13 cellular contexts compared by ENCODE assay signal in genomic region chr5:149238540-149238939, GRCh38. TPM values are rescaled to one million over a fixed set of nuclear protein-coding genes. Genes with fewer than 3 reads are reported as not detected.
DNase-seq lines count a peak whose midpoint lies in the region; ATAC-seq and TF ChIP-seq lines count a peak whose summit lies in the region.
"Had no signal": no experiment of that assay in that cellular context is flagged by ENCODE, and none has a peak within 500 bp of the region (broad histone marks: within the 10 kb centered on the region; RNA-seq: fewer than 3 reads in every experiment).

No MANE protein-coding gene starts in this region.

- H2AK9ac ChIP-seq in IMR-90 (replicated peaks; ENCODE audit: low read depth, low read length, poor library complexity): no peak overlapping the region

- peaks cover 10% of the 10 kb centered on the region for H3K9me1 ChIP-seq in IMR-90 (ENCODE audit: insufficient read depth, low read length)

- intact Hi-C loops in mammary epithelial cell (cut with micrococcal nuclease): no loop called here
- intact Hi-C loops in IMR-90 (cut with micrococcal nuclease): no loop called here
- intact Hi-C loops in OCI-LY7 (cut with micrococcal nuclease; ENCODE audit: unreplicated experiment): no loop called here

- no peak overlapping the region for H3K23ac ChIP-seq in IMR-90 (ENCODE audit: low read depth, low read length)

- H3K4ac ChIP-seq in IMR-90 (ENCODE audit: low read depth, low read length): no peak overlapping the region

- H4K5ac ChIP-seq in IMR-90 (ENCODE audit: low read depth, low read length): no peak overlapping the region

- peaks cover 3% of the 10 kb centered on the region for H3K36me3 ChIP-seq in mammary epithelial cell (ENCODE audit: insufficient read depth, low read length)
- peaks cover 56% of the 10 kb centered on the region for H3K36me3 ChIP-seq in IMR-90 (ENCODE audit: control insufficient read depth, insufficient read depth, low read length)
- no peaks in the 10 kb centered on the region for H3K36me3 ChIP-seq in endodermal cell (ENCODE audit: control insufficient read depth, insufficient read depth, low read length)
- no peaks in the 10 kb centered on the region for H3K36me3 ChIP-seq in OCI-LY7 (ENCODE audit: insufficient read depth, low read length)

- BruUV-seq in mammary epithelial cell (replicated peaks; lab: Mats Ljungman, UMichigan): no TSS peak
- no TSS peak for BruUV-seq in IMR-90 (replicated peaks; lab: Mats Ljungman, UMichigan)
- no TSS peak for BruUV-seq in OCI-LY7 (replicated peaks; lab: Mats Ljungman, UMichigan)

- H2BK120ac ChIP-seq in IMR-90 (ENCODE audit: low read depth, low read length): no peak overlapping the region

- H3K4me1 Mint-ChIP-seq in endodermal cell: no peaks in the 10 kb centered on the region
- H3K4me1 Mint-ChIP-seq in osteocyte (ENCODE audit: unreplicated experiment): no peaks in the 10 kb centered on the region

- H3K4me2 ChIP-seq in mammary epithelial cell (ENCODE audit: insufficient read depth, low read depth, low read length) (no peak overlapping the region), IMR-90 (ENCODE audit: low read depth, low read length) (no peak overlapping the region), OCI-LY7 (ENCODE audit: low read length) (no peak overlapping the region)

- no peak overlapping the region for H2AK5ac ChIP-seq in IMR-90 (ENCODE audit: low read depth, low read length)

- H3K9me3 Mint-ChIP-seq in endodermal cell (no peaks in the 10 kb centered on the region), osteocyte (ENCODE audit: unreplicated experiment) (no peaks in the 10 kb centered on the region)
- peaks cover 0 to 4% of the 10 kb centered on the region in 2 donors for H3K9me3 Mint-ChIP-seq in activated naive CD4-positive, alpha-beta T cell treated with anti-CD3 and anti-CD28 coated beads, Interleukin-2, amount 50 U/mL, for 72 hours

- TF ChIP-seq POLR2A in IMR-90 (IDR thresholded peaks at IDR 0.05; ENCODE audit: low read depth, low read length): no peak

- WGBS in mammary epithelial cell (ENCODE audit: low coverage, missing lambda C conversion rate): 48% methylated on average over 2 of the region's 2 CpGs
- 39% methylated on average over 2 of the region's 2 CpGs; no CpG with 5 or more reads in 1 of the 2 experiments for WGBS in IMR-90 (ENCODE audit: extremely low coverage in 2 of 2, insufficient read length in 1 of 2), 2 experiments
- 37% methylated on average over 2 of the region's 2 CpGs; no CpG with 5 or more reads in 1 of the 2 experiments for WGBS in endodermal cell (ENCODE audit: insufficient coverage in 1 of 2, insufficient read length in 1 of 2), 2 experiments

- no peak overlapping the region for H3K14ac ChIP-seq in IMR-90 (replicated peaks; ENCODE audit: low read depth, low read length)

- no peak overlapping the region for H3K4me3 Mint-ChIP-seq in endodermal cell
- H3K4me3 Mint-ChIP-seq in osteocyte (ENCODE audit: unreplicated experiment): no peak overlapping the region

- DNase-seq in T47D (ENCODE audit: low read depth in 1 of 2, low spot score in 1 of 2) (peak; percentile 34 to 38), mammary epithelial cell (no peak), IMR-90 (no peak), endodermal cell (no peak), osteocyte (ENCODE audit: extremely low spot score, unreplicated experiment) (no peak), NCI-H345 (lab: John Stamatoyannopoulos, UW) (no peak), OCI-LY7 (ENCODE audit: low spot score) (no peak)
- no peak for DNase-seq in activated naive CD4-positive, alpha-beta T cell treated with anti-CD3 and anti-CD28 coated beads, Interleukin-2, amount 50 U/mL, for 72 hours (ENCODE audit: low spot score in 2 of 2)
- DNase-seq: activated CD8-positive, alpha-beta memory T cell treated with anti-CD3 and anti-CD28 coated beads for 24 hours; activated effector memory CD4-positive, alpha-beta T cell treated with anti-CD3 and anti-CD28 coated beads, Interleukin-2, amount 50 U/mL, for 16 hours; glutamatergic neuron; NCI-H526 treated with DMSO at 0.1 percent for 48 hours had no signal

- no peaks in the 10 kb centered on the region for H3K9me2 ChIP-seq in OCI-LY7 (ENCODE audit: insufficient read depth, low read length)

- H2BK5ac ChIP-seq in IMR-90 (ENCODE audit: low read depth, low read length, poor library complexity, severe bottlenecking): no peak overlapping the region

- no peak overlapping the region for H3K18ac ChIP-seq in IMR-90 (ENCODE audit: low read depth, low read length)

- H4K8ac ChIP-seq in IMR-90 (ENCODE audit: low read depth in 2 of 2, low read length in 2 of 2): no peak overlapping the region

- peak; percentile 36 for TF ChIP-seq RAD21 in IMR-90 (IDR thresholded peaks at IDR 0.05; ENCODE audit: low read length)

- H3K4me1 ChIP-seq in mammary epithelial cell (ENCODE audit: insufficient read depth, low read length) (no peaks in the 10 kb centered on the region), IMR-90 (ENCODE audit: control insufficient read depth, insufficient read depth, low read length) (no peaks in the 10 kb centered on the region), endodermal cell (ENCODE audit: control insufficient read depth, insufficient read depth, low read length) (no peaks in the 10 kb centered on the region), OCI-LY7 (ENCODE audit: insufficient read depth, low read length, poor library complexity, severe bottlenecking) (no peaks in the 10 kb centered on the region)

- H3K9me3 ChIP-seq in mammary epithelial cell (replicated peaks; ENCODE audit: insufficient read depth, low read length) (no peaks in the 10 kb centered on the region), IMR-90 (ENCODE audit: control insufficient read depth, insufficient read depth, low read length) (no peaks in the 10 kb centered on the region), endodermal cell (ENCODE audit: control insufficient read depth, low read length) (no peaks in the 10 kb centered on the region), OCI-LY7 (ENCODE audit: low read length) (no peaks in the 10 kb centered on the region)
- H3K9me3 ChIP-seq: BLaER1 treated with 17β-estradiol and CSF1 and Interleukin-3, amounts not matched to agents 10 nM and 100 nM had no signal

- dilution Hi-C loops in mammary epithelial cell (cut with HindIII; ENCODE audit: low sequenced_read_pairs): no loop called here
- dilution Hi-C loops in IMR-90 (cut with HindIII; ENCODE audit: low sequenced_read_pairs, unreplicated experiment): no loop called here

- no peak overlapping the region for H4K91ac ChIP-seq in IMR-90 (ENCODE audit: insufficient read depth, low read depth, low read length)

- H3K27ac Mint-ChIP-seq in endodermal cell (no peak overlapping the region), osteocyte (ENCODE audit: unreplicated experiment) (no peak overlapping the region)
- no peak overlapping the region for H3K27ac Mint-ChIP-seq in activated naive CD4-positive, alpha-beta T cell treated with anti-CD3 and anti-CD28 coated beads, Interleukin-2, amount 50 U/mL, for 72 hours

- no peaks in the 10 kb centered on the region for H3K27me3 ChIP-seq in mammary epithelial cell (ENCODE audit: insufficient read depth, low read length)
- no peaks in the 10 kb centered on the region for H3K27me3 ChIP-seq in IMR-90 (ENCODE audit: control insufficient read depth, insufficient read depth, low read length)
- peaks cover 61% of the 10 kb centered on the region for H3K27me3 ChIP-seq in endodermal cell (ENCODE audit: control insufficient read depth, insufficient read depth, low read length, poor library complexity, severe bottlenecking)
- H3K27me3 ChIP-seq: BLaER1 treated with 17β-estradiol and CSF1 and Interleukin-3, amounts not matched to agents 10 nM and 100 nM had no signal

- H3K27me3 Mint-ChIP-seq in endodermal cell (ENCODE audit: insufficient read depth) (peaks cover 37% of the 10 kb centered on the region), osteocyte (ENCODE audit: unreplicated experiment) (peaks cover 35% of the 10 kb centered on the region)

- H3K79me1 ChIP-seq in IMR-90 (ENCODE audit: low read depth in 1 of 2, low read length in 2 of 2): no peaks in the 10 kb centered on the region; a peak in 1 of 4 replicates

- H3K79me2 ChIP-seq in mammary epithelial cell (ENCODE audit: insufficient read depth, low read length) (no peaks in the 10 kb centered on the region), OCI-LY7 (ENCODE audit: insufficient read depth, low read depth, low read length) (no peaks in the 10 kb centered on the region)

- POLR2A ChIA-PET in IMR-90 (lab: Charles Lee; ENCODE audit: unreplicated experiment) (no interaction called here), OCI-LY7 (lab: Charles Lee) (no interaction called here)

- H3K4me3 ChIP-seq in mammary epithelial cell (replicated peaks in 1 of 3; ENCODE audit: insufficient read depth in 1 of 3, low read depth in 2 of 3, low read length in 3 of 3) (no peak overlapping the region), IMR-90 (ENCODE audit: insufficient read depth, low read depth, low read length) (no peak overlapping the region), endodermal cell (ENCODE audit: low read length) (no peak overlapping the region), OCI-LY7 (ENCODE audit: low read depth, low read length, poor library complexity, severe bottlenecking) (no peak overlapping the region)
- H3K4me3 ChIP-seq: BLaER1 treated with 17β-estradiol and CSF1 and Interleukin-3, amounts not matched to agents 10 nM and 100 nM had no signal

- H2AFZ ChIP-seq in mammary epithelial cell (ENCODE audit: low read depth, low read length) (no peak overlapping the region), IMR-90 (replicated peaks; ENCODE audit: low read length, poor library complexity) (no peak overlapping the region), OCI-LY7 (ENCODE audit: low read length) (no peak overlapping the region)

- H2BK15ac ChIP-seq in IMR-90 (ENCODE audit: low read depth, low read length): no peak overlapping the region

- H3K27ac ChIP-seq in mammary epithelial cell (ENCODE audit: insufficient read depth, low read depth, low read length): no peak overlapping the region
- H3K27ac ChIP-seq in IMR-90 (ENCODE audit: insufficient read depth, low read length): no peak overlapping the region
- no peak overlapping the region for H3K27ac ChIP-seq in endodermal cell (ENCODE audit: low read depth, low read length)
- H3K27ac ChIP-seq in OCI-LY7 (ENCODE audit: low read depth, low read length, poor library complexity, severe bottlenecking): no peak overlapping the region
- H3K27ac ChIP-seq: BLaER1 treated with 17β-estradiol and CSF1 and Interleukin-3, amounts not matched to agents 10 nM and 100 nM had no signal

- ATAC-seq in IMR-90 (ENCODE audit: low read depth): peak; percentile 66
- ATAC-seq in activated naive CD4-positive, alpha-beta T cell treated with anti-CD3 and anti-CD28 coated beads, Interleukin-2, amount 50 U/mL, for 72 hours: no peak

- TF ChIP-seq CTCF in mammary epithelial cell (conservative IDR thresholded peaks at IDR 0.05 in 1 of 2, IDR thresholded peaks at IDR 0.05 in 1 of 2; ENCODE audit: extremely low read depth in 1 of 2, insufficient read depth in 1 of 2, low read depth in 1 of 2, low read length in 2 of 2) (peak in 1 of 2 donors; percentile 1), IMR-90 (conservative IDR thresholded peaks at IDR 0.05; ENCODE audit: low read depth, low read length) (peak; percentile 32), endodermal cell (conservative IDR thresholded peaks at IDR 0.05) (peak; percentile 53), osteocyte (IDR thresholded peaks at IDR 0.05) (peak; percentile 16), OCI-LY7 (conservative IDR thresholded peaks at IDR 0.05; ENCODE audit: low read length) (no peak)

- CTCF ChIA-PET in mammary epithelial cell (lab: Charles Lee; ENCODE audit: low non-redundant PET): interaction anchor here (1.5 kb wide), 1 partner anchor 113 kb away, joined by 6 read pairs; no protein-coding TSS in a partner anchor
- CTCF ChIA-PET in IMR-90 (lab: Yijun Ruan, JAX): interaction anchor here (0.6 to 1.9 kb wide), 4 partner anchors 10 to 242 kb away, joined by 3 to 5 read pairs (median 3); partner anchors contain the start of gene ABLIM3
- CTCF ChIA-PET in OCI-LY7 (lab: Charles Lee; ENCODE audit: unreplicated experiment): no interaction called here

- no peak overlapping the region for H3K9ac ChIP-seq in mammary epithelial cell (ENCODE audit: insufficient read depth, low read length)
- no peak overlapping the region for H3K9ac ChIP-seq in IMR-90 (ENCODE audit: low read depth, low read length)
- no peak overlapping the region for H3K9ac ChIP-seq in endodermal cell (ENCODE audit: extremely low read depth, low read length, poor library complexity, severe bottlenecking)
- H3K9ac ChIP-seq: BLaER1 treated with 17β-estradiol and CSF1 and Interleukin-3, amounts not matched to agents 10 nM and 100 nM had no signal

- no peak overlapping the region for H3K56ac ChIP-seq in IMR-90 (ENCODE audit: extremely low read depth, insufficient read depth, low read length)

- H3K36me3 Mint-ChIP-seq in endodermal cell (ENCODE audit: low read depth): no peaks in the 10 kb centered on the region
- no peaks in the 10 kb centered on the region for H3K36me3 Mint-ChIP-seq in osteocyte (ENCODE audit: unreplicated experiment)
- H3K36me3 Mint-ChIP-seq in activated naive CD4-positive, alpha-beta T cell treated with anti-CD3 and anti-CD28 coated beads, Interleukin-2, amount 50 U/mL, for 72 hours: no peaks in the 10 kb centered on the region

- in situ Hi-C loops in T47D (cut with HindIII; ENCODE audit: low pct_unique_long_range_greater_than_20kb, low sequenced_read_pairs) (no loop called here), mammary epithelial cell (cut with MboI; ENCODE audit: low sequenced_read_pairs in 2 of 2) (loop anchor here (25.0 kb wide), 2 partner anchors 101 to 801 kb away; partner anchors contain the start of gene ABLIM3 (in 1 of the 2)), IMR-90 (cut with MboI; ENCODE audit: low sequenced_read_pairs) (loop anchor here (10.0 to 25.0 kb wide), 2 partner anchors 504 to 801 kb away; no protein-coding TSS in a partner anchor)

- no peaks in the 10 kb centered on the region for H4K20me1 ChIP-seq in mammary epithelial cell (ENCODE audit: insufficient read depth, low read length)
- H4K20me1 ChIP-seq in IMR-90 (ENCODE audit: insufficient read depth, low read length): no peaks in the 10 kb centered on the region
- no peaks in the 10 kb centered on the region for H4K20me1 ChIP-seq in OCI-LY7 (ENCODE audit: insufficient read depth, low read length)
- H4K20me1 ChIP-seq: BLaER1 treated with 17β-estradiol and CSF1 and Interleukin-3, amounts not matched to agents 10 nM and 100 nM had no signal

- no peak overlapping the region for H2BK20ac ChIP-seq in IMR-90 (ENCODE audit: low read depth, low read length)

RNA-seq across cellular contexts. Expression of gene AFAP1L1, which starts 33.1 kb away (rescaled TPM):
- 10 to 100 TPM; 19.0 to 23.2 TPM for total RNA-seq in mammary epithelial cell
- polyA plus RNA-seq in mammary epithelial cell: 6.3 TPM
- polyA minus RNA-seq in mammary epithelial cell: 18.6 TPM
- total RNA-seq in IMR-90 (2012; rRNA removed): 5.3 and 5.7 TPM in 2 replicates
- 2.9 and 3.3 TPM in 2 replicates for polyA plus RNA-seq in IMR-90 (2012; rRNA removed)
- polyA plus RNA-seq in IMR-90 (2012; cell fraction: cytosol; rRNA removed): 2.4 and 2.9 TPM in 2 replicates
- polyA plus RNA-seq in IMR-90 (2012; cell fraction: nucleus; rRNA removed; ENCODE audit: low replicate concordance): 2.3 and 2.4 TPM in 2 replicates
- total RNA-seq in endodermal cell: under 1 TPM; 0.58 to 0.79 TPM
- 1.4 TPM for polyA plus RNA-seq in endodermal cell (2013, experiment 1 of 2)
- polyA plus RNA-seq in endodermal cell (2013, experiment 2 of 2): 1.3 TPM
- total RNA-seq in osteocyte: 2.2 and 2.3 TPM in 2 replicates
- under 1 TPM; 0.07 to 0.99 TPM for total RNA-seq in activated naive CD4-positive, alpha-beta T cell treated with anti-CD3 and anti-CD28 coated beads, Interleukin-2, amount 50 U/mL, for 72 hours
- total RNA-seq in OCI-LY7 (2014; rRNA removed; shearing (Covaris generic)): not detected in 2 replicates
- total RNA-seq in OCI-LY7 (2022): not detected in 2 replicates

Comparison
In these comparisons a context has a peak if more than half of its experiments do, and no peak if none do; other contexts are left out.
1. DNase-seq: peak in T47D (2 of 2); none in mammary epithelial cell (single experiment), IMR-90 (single experiment), endodermal cell (single experiment), osteocyte (single experiment), NCI-H345 (single experiment), activated naive CD4-positive, alpha-beta T cell treated with anti-CD3 and anti-CD28 coated beads, Interleukin-2, amount 50 U/mL, for 72 hours (0 of 2) and OCI-LY7 (single experiment).